Comparison of ENCODE assay signal across 18 cellular contexts in the genomic region with DNA sequence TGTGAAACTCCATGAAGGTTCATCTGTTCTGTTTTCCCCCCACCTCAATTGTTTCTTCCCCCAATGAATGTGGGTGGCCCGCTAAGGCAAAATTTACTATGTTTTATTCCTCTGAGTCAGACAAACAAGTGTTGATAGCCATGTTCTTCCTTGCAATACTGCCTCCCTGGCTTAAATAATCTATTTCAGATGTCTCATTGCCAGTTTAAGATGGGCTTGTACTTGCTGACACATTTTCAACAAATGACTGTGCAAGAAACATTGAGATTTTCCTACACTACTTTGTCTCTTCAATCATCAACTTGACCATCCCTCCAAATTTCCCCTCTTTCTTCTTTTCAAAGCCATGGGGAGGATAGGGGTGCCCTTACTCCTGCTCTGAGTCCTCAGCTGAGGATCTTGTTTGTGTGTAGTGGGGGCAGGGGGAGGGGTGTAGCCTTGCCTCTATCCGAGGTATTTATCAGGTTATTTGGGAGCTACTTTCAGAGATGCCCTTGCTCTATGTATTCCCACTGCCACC.
"Had no signal": no experiment of that assay in that cellular context is flagged by ENCODE, and none has a peak within 500 bp of the region (broad histone marks: within the 10 kb centered on the region; RNA-seq: fewer than 3 reads in every experiment).

No MANE protein-coding gene starts in this region.

- H3K9ac ChIP-seq: parathyroid adenoma had no signal

- H3K27me3 ChIP-seq: brain microvascular endothelial cell, gastroesophageal sphincter, left lung, sigmoid colon, spleen had no signal

- H3K36me3 Mint-ChIP-seq: activated naive CD8-positive, alpha-beta T cell treated with anti-CD3 and anti-CD28 coated beads, Interleukin-2, amount 10 ng/mL, durations not matched to agents 7 days and 5 days; naive thymus-derived CD8-positive, alpha-beta T cell had no signal

- H3K4me1 ChIP-seq: parathyroid adenoma had no signal

- H3K4me1 Mint-ChIP-seq: activated naive CD8-positive, alpha-beta T cell treated with anti-CD3 and anti-CD28 coated beads, Interleukin-2, amount 10 ng/mL, durations not matched to agents 7 days and 5 days; central memory CD8-positive, alpha-beta T cell had no signal

- H3K27ac Mint-ChIP-seq: activated naive CD8-positive, alpha-beta T cell treated with anti-CD3 and anti-CD28 coated beads, Interleukin-2, amount 10 ng/mL, durations not matched to agents 7 days and 5 days had no signal

- H3K9me3 ChIP-seq: gastroesophageal sphincter, left lung, mucosa of descending colon, sigmoid colon, spleen, thoracic aorta had no signal

- H3K9me3 Mint-ChIP-seq: activated naive CD8-positive, alpha-beta T cell treated with anti-CD3 and anti-CD28 coated beads, Interleukin-2, amount 10 ng/mL, durations not matched to agents 7 days and 5 days; central memory CD8-positive, alpha-beta T cell; naive thymus-derived CD8-positive, alpha-beta T cell had no signal

- DNase-seq: activated CD4-positive, alpha-beta T cell treated with anti-CD3 and anti-CD28 coated beads, Interleukin-2, amount 50 U/mL, for 1 hour; activated naive CD4-positive, alpha-beta T cell; activated naive CD8-positive, alpha-beta T cell treated with anti-CD3 and anti-CD28 coated beads, Interleukin-2, amount 10 ng/mL, durations not matched to agents 7 days and 5 days; anterior cingulate cortex; brain microvascular endothelial cell; cortex of kidney; effector CD4-positive, alpha-beta T cell; left lung; mammary epithelial cell; naive thymus-derived CD8-positive, alpha-beta T cell; sigmoid colon; spleen had no signal

- H3K79me2 ChIP-seq: parathyroid adenoma had no signal

- H3K36me3 ChIP-seq: brain microvascular endothelial cell, gastroesophageal sphincter, left lung, sigmoid colon, spleen, thoracic aorta had no signal

- H3K4me3 Mint-ChIP-seq: activated naive CD8-positive, alpha-beta T cell treated with anti-CD3 and anti-CD28 coated beads, Interleukin-2, amount 10 ng/mL, durations not matched to agents 7 days and 5 days; central memory CD8-positive, alpha-beta T cell; naive thymus-derived CD8-positive, alpha-beta T cell had no signal

- H2AFZ ChIP-seq: parathyroid adenoma had no signal

- H3K27ac ChIP-seq: brain microvascular endothelial cell, gastroesophageal sphincter, left lung, parathyroid adenoma, sigmoid colon, thoracic aorta had no signal

- H3K4me3 ChIP-seq: gastroesophageal sphincter, left lung, mucosa of descending colon, sigmoid colon, spleen, thoracic aorta had no signal

- ATAC-seq: activated CD4-positive, CD25-positive, alpha-beta regulatory T cell treated with anti-CD3 and anti-CD28 coated beads, Interleukin-2, amount 50 U/mL, for 24 hours; gastroesophageal sphincter; naive thymus-derived CD8-positive, alpha-beta T cell had no signal
